20 cellular contexts compared by ENCODE assay signal in the genomic region with DNA sequence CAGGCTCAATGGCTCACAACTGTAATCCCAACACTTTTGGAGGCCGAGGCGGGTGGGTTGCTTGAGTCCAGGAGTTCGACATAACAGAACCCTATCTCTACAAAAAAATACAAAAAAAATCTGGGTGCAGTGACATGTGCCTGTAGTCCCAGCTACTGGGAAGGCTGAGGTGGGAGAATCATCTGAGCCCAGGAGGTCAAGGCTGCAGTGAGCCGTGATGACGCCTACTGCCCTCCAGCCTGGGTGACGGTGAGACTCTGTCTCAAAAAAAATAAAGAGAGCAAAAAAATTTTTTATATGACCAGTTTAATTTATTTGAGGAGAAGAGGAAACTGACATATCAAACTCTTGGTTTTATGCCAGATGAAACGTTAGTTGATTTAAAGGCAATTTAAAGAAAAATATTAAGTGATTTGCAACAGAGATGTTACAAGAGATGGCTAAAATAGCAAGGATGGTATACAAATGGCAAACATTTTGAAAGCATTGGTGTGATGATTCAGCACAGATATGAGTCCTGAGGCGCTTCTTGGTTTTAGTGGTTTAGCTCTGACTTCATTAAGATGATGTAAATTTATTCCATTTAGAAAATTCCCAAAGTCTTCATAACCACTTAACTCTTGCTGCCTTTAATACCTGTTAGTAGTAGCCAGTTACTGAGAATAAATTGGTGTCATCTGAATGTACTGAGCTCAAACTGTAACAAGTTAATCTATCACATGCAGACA. TPM values are rescaled to one million over a fixed set of nuclear protein-coding genes. Genes with fewer than 3 reads are reported as not detected.
A peak's percentile ranks its signal among the peaks of the same experiment; 100 is the strongest.
DNase-seq lines count a peak whose midpoint lies in the region; ATAC-seq and TF ChIP-seq lines count a peak whose summit lies in the region.
"Had no signal": no experiment of that assay in that cellular context is flagged by ENCODE, and none has a peak within 500 bp of the region (broad histone marks: within the 10 kb centered on the region; RNA-seq: fewer than 3 reads in every experiment).

No MANE protein-coding gene starts in this region.

- H3K9me3 ChIP-seq in WERI-Rb-1 (ENCODE audit: severe bottlenecking) = no peaks in the 10 kb centered on the region
- H3K9me3 ChIP-seq: BE2C, gastrocnemius medialis had no signal

- intact Hi-C loops in natural killer cell (cut with micrococcal nuclease) = no loop called here

- H3K27ac ChIP-seq in WERI-Rb-1 = no peak overlapping the region
- H3K27ac ChIP-seq: gastrocnemius medialis, HL-60, PC-9 had no signal

- peaks cover 22% of the 10 kb centered on the region for H3K36me3 Mint-ChIP-seq in natural killer cell treated with Interleukin-12 subunit alpha and Interleukin-12 subunit beta and Interleukin-15 and Interleukin-18, amount 100 ng/mL, for 72 hours
- H3K36me3 Mint-ChIP-seq in natural killer cell = peaks cover 8% of the 10 kb centered on the region
- H3K36me3 Mint-ChIP-seq in activated T-helper 17 cell treated with anti-CD3 and anti-CD28 coated beads, Interleukin-2, amount 50 U/mL, for 72 hours (ENCODE audit: low read depth) = peaks cover 49% of the 10 kb centered on the region

- H3K27me3 ChIP-seq in WERI-Rb-1 (ENCODE audit: insufficient read depth, low read depth, severe bottlenecking) = no peaks in the 10 kb centered on the region
- H3K27me3 ChIP-seq: BE2C, gastrocnemius medialis had no signal

- peaks cover 17 to 28% of the 10 kb centered on the region in 2 donors for H3K4me1 Mint-ChIP-seq in natural killer cell treated with Interleukin-12 subunit alpha and Interleukin-12 subunit beta and Interleukin-15 and Interleukin-18, amount 100 ng/mL, for 72 hours (ENCODE audit: low read depth in 2 of 2)
- H3K4me1 Mint-ChIP-seq in natural killer cell = peaks cover 12 to 26% of the 10 kb centered on the region in 2 donors
- peaks cover 6% of the 10 kb centered on the region for H3K4me1 Mint-ChIP-seq in activated T-helper 17 cell treated with anti-CD3 and anti-CD28 coated beads, Interleukin-2, amount 50 U/mL, for 72 hours

- no peak for TF ChIP-seq CTCF in natural killer cell (IDR thresholded peaks at IDR 0.05)
- TF ChIP-seq CTCF in fibroblast of pulmonary artery (IDR thresholded peaks at IDR 0.05; ENCODE audit: low read length, missing control alignments) = no peak
- no peak for TF ChIP-seq CTCF in WERI-Rb-1 (IDR thresholded peaks at IDR 0.05; ENCODE audit: low read depth, low read length)

- H3K4me3 ChIP-seq in fibroblast of pulmonary artery (replicated peaks; ENCODE audit: low read depth, low read length) (no peak overlapping the region), WERI-Rb-1 (ENCODE audit: low read depth, low read length) (no peak overlapping the region)
- H3K4me3 ChIP-seq: gastrocnemius medialis, PC-9 had no signal

- peaks cover 10% of the 10 kb centered on the region; the same call in 1 of the 2 replicates for H3K36me3 ChIP-seq in WERI-Rb-1
- H3K36me3 ChIP-seq: BE2C, gastrocnemius medialis had no signal

- peak overlapping the region; percentile 5 for H3K4me3 Mint-ChIP-seq in natural killer cell treated with Interleukin-12 subunit alpha and Interleukin-12 subunit beta and Interleukin-15 and Interleukin-18, amount 100 ng/mL, for 72 hours
- H3K4me3 Mint-ChIP-seq in natural killer cell = no peak overlapping the region
- H3K4me3 Mint-ChIP-seq in activated T-helper 17 cell treated with anti-CD3 and anti-CD28 coated beads, Interleukin-2, amount 50 U/mL, for 72 hours = no peak overlapping the region
- H3K4me3 Mint-ChIP-seq: immature natural killer cell, T-helper 17 cell had no signal

- H3K9me3 Mint-ChIP-seq in natural killer cell treated with Interleukin-12 subunit alpha and Interleukin-12 subunit beta and Interleukin-15 and Interleukin-18, amount 100 ng/mL, for 72 hours = no peaks in the 10 kb centered on the region
- no peaks in the 10 kb centered on the region for H3K9me3 Mint-ChIP-seq in natural killer cell
- no peaks in the 10 kb centered on the region for H3K9me3 Mint-ChIP-seq in activated T-helper 17 cell treated with anti-CD3 and anti-CD28 coated beads, Interleukin-2, amount 50 U/mL, for 72 hours

- ATAC-seq in natural killer cell treated with Interleukin-12 subunit alpha and Interleukin-12 subunit beta and Interleukin-15 and Interleukin-18, amount 100 ng/mL, for 72 hours = peak in 1 of 2 donors; percentile 82
- ATAC-seq in natural killer cell (no peak), HG02759 (IDR thresholded peaks at IDR 0.05; ENCODE audit: unreplicated experiment) (no peak), GM19397 (IDR thresholded peaks at IDR 0.05; ENCODE audit: unreplicated experiment) (no peak)
- peak; percentile 92 for ATAC-seq in activated T-helper 17 cell treated with anti-CD3 and anti-CD28 coated beads, Interleukin-2, amount 50 U/mL, for 72 hours (replicated peaks)
- ATAC-seq: gastrocnemius medialis, T-helper 17 cell had no signal

- H3K27me3 Mint-ChIP-seq in natural killer cell treated with Interleukin-12 subunit alpha and Interleukin-12 subunit beta and Interleukin-15 and Interleukin-18, amount 100 ng/mL, for 72 hours = no peaks in the 10 kb centered on the region
- H3K27me3 Mint-ChIP-seq in natural killer cell (ENCODE audit: low read depth in 2 of 2) = no peaks in the 10 kb centered on the region
- H3K27me3 Mint-ChIP-seq in activated T-helper 17 cell treated with anti-CD3 and anti-CD28 coated beads, Interleukin-2, amount 50 U/mL, for 72 hours = no peaks in the 10 kb centered on the region
- H3K27me3 Mint-ChIP-seq: T-helper 17 cell had no signal

- peak overlapping the region; percentile 28 to 60 for H3K27ac Mint-ChIP-seq in natural killer cell treated with Interleukin-12 subunit alpha and Interleukin-12 subunit beta and Interleukin-15 and Interleukin-18, amount 100 ng/mL, for 72 hours
- H3K27ac Mint-ChIP-seq in natural killer cell = no peak overlapping the region
- H3K27ac Mint-ChIP-seq in activated T-helper 17 cell treated with anti-CD3 and anti-CD28 coated beads, Interleukin-2, amount 50 U/mL, for 72 hours = no peak overlapping the region
- H3K27ac Mint-ChIP-seq: T-helper 17 cell had no signal

- no peak for DNase-seq in natural killer cell treated with Interleukin-12 subunit alpha and Interleukin-12 subunit beta and Interleukin-15 and Interleukin-18, amount 100 ng/mL, for 72 hours (ENCODE audit: low spot score)
- DNase-seq in natural killer cell = no peak
- peak; percentile 41 for DNase-seq in fibroblast of pulmonary artery (ENCODE audit: low read depth)
- DNase-seq in AG08396 (ENCODE audit: low spot score) = no peak
- DNase-seq in WERI-Rb-1 = no peak
- DNase-seq: activated CD4-positive, alpha-beta T cell treated with anti-CD3 and anti-CD28 coated beads, Interleukin-2, amount 50 U/mL, for 48 hours; activated naive CD4-positive, alpha-beta T cell treated with Interleukin-2 at 50 U/mL for 16 hours; BE2C; cortex of kidney; DMS79; gastrocnemius medialis; immature natural killer cell; NCI-H2171 treated with DMSO at 0.1 percent for 48 hours; PC-9; posterior cingulate gyrus; T-helper 17 cell had no signal

RNA-seq across cellular contexts. Expression of a gene that starts 17.7 kb away (rescaled TPM):
- total RNA-seq in natural killer cell treated with Interleukin-12 subunit alpha and Interleukin-12 subunit beta and Interleukin-15 and Interleukin-18, amount 100 ng/mL, for 72 hours = 10 to 100 TPM; 12.7 to 13.1 TPM
- 1 to 10 TPM; 5.6 to 9.2 (median 8.1) TPM for total RNA-seq in natural killer cell
- total RNA-seq in activated T-helper 17 cell treated with anti-CD3 and anti-CD28 coated beads, Interleukin-2, amount 50 U/mL, for 72 hours = 10 to 100 TPM; 11.8 to 19.8 TPM

RNA-seq across cellular contexts. Expression of a gene that starts 17.8 kb away (rescaled TPM):
- 1 to 10 TPM; 4.9 to 7.9 TPM for total RNA-seq in natural killer cell treated with Interleukin-12 subunit alpha and Interleukin-12 subunit beta and Interleukin-15 and Interleukin-18, amount 100 ng/mL, for 72 hours
- 1 to 10 TPM; 2.1 to 3.0 (median 2.3) TPM for total RNA-seq in natural killer cell
- 1 to 10 TPM; 4.3 to 6.4 TPM for total RNA-seq in activated T-helper 17 cell treated with anti-CD3 and anti-CD28 coated beads, Interleukin-2, amount 50 U/mL, for 72 hours

Comparison
In these comparisons a context has a peak if more than half of its experiments do, and no peak if none do; other contexts are left out.
1. H3K27ac Mint-ChIP-seq: peak in natural killer cell treated with Interleukin-12 subunit alpha and Interleukin-12 subunit beta and Interleukin-15 and Interleukin-18, amount 100 ng/mL, for 72 hours (2 of 2); none in natural killer cell (0 of 2) and activated T-helper 17 cell treated with anti-CD3 and anti-CD28 coated beads, Interleukin-2, amount 50 U/mL, for 72 hours (single experiment).